1 cellular context compared by ENCODE assay signal in the genomic region with DNA sequence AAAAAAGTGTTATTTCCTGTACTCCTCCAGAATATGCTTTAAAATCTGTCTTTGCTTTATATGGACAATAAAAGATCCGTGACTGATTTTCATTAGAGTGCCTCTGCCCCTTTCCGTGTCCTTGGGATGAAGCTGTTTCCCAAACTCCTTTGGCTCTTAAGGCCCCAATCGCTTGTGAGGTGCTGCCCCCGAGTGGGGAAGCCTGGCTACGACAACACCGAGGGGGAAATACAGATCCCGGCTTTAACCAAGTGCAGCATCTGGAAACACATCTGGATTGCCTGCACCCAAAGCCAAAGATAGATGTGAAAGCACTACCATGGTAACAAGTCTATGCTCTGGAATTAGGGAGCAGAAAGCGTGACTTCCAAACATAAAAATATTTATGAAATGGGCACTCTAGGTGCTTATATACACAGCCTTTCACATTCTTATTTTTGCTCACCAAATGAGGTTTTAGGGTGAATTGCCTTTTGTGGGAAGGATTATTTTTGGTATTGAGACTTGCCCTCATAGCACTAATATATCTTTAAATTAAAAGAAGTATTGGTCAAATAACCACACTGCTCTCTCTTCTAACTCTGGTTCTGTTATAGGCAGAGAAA.
TF ChIP-seq lines count a peak whose summit lies in the region.

No MANE protein-coding gene starts in this region.

TF ChIP-seq in HepG2, 621 proteins besides CTCF, POLR2A, EP300 and RAD21 (continued from another document):
- no peak for TF ChIP-seq SSRP1 (CRISPR knock-in tag; IDR thresholded peaks at IDR 0.05)
- TF ChIP-seq, protein P1, sequence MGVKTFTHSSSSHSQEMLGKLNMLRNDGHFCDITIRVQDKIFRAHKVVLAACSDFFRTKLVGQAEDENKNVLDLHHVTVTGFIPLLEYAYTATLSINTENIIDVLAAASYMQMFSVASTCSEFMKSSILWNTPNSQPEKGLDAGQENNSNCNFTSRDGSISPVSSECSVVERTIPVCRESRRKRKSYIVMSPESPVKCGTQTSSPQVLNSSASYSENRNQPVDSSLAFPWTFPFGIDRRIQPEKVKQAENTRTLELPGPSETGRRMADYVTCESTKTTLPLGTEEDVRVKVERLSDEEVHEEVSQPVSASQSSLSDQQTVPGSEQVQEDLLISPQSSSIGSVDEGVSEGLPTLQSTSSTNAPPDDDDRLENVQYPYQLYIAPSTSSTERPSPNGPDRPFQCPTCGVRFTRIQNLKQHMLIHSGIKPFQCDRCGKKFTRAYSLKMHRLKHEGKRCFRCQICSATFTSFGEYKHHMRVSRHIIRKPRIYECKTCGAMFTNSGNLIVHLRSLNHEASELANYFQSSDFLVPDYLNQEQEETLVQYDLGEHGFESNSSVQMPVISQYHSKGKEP (CRISPR knock-in tag; IDR thresholded peaks at IDR 0.05): no peak
- TF ChIP-seq, protein P2, sequence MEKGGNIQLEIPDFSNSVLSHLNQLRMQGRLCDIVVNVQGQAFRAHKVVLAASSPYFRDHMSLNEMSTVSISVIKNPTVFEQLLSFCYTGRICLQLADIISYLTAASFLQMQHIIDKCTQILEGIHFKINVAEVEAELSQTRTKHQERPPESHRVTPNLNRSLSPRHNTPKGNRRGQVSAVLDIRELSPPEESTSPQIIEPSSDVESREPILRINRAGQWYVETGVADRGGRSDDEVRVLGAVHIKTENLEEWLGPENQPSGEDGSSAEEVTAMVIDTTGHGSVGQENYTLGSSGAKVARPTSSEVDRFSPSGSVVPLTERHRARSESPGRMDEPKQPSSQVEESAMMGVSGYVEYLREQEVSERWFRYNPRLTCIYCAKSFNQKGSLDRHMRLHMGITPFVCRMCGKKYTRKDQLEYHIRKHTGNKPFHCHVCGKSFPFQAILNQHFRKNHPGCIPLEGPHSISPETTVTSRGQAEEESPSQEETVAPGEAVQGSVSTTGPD (CRISPR knock-in tag; IDR thresholded peaks at IDR 0.05): no peak
